In genomic region chr3:13610006-13610570, GRCh38 we compare ENCODE assay signal across 17 cellular contexts.
DNase-seq lines count a peak whose midpoint lies in the region; ATAC-seq and TF ChIP-seq lines count a peak whose summit lies in the region.
"Had no signal": no experiment of that assay in that cellular context is flagged by ENCODE, and none has a peak within 500 bp of the region (broad histone marks: within the 10 kb centered on the region; RNA-seq: fewer than 3 reads in every experiment).

No MANE protein-coding gene starts in this region.

- peaks cover 8 to 20% of the 10 kb centered on the region in 2 donors for H3K27me3 Mint-ChIP-seq in natural killer cell treated with Interleukin-12 subunit alpha and Interleukin-12 subunit beta and Interleukin-15 and Interleukin-18, amount 100 ng/mL, for 72 hours

- H3K4me1 ChIP-seq in HEK293 (ENCODE audit: control insufficient read depth, insufficient read depth, low read length) = no peaks in the 10 kb centered on the region
- H3K4me1 ChIP-seq: HAP-1 had no signal

- no peak overlapping the region for H3K4me3 Mint-ChIP-seq in natural killer cell treated with Interleukin-12 subunit alpha and Interleukin-12 subunit beta and Interleukin-15 and Interleukin-18, amount 100 ng/mL, for 72 hours
- H3K4me3 Mint-ChIP-seq: B cell; CD8-positive, alpha-beta T cell had no signal

- CTCF ChIA-PET in HEK293 (lab: Yijun Ruan, JAX) (interaction anchor here (0.6 kb wide), 1 partner anchor 40 kb away, joined by 3 read pairs; no protein-coding TSS in a partner anchor), RWPE1 (lab: Yijun Ruan, JAX) (interaction anchor here (0.7 kb wide), 1 partner anchor 593 kb away, joined by 3 read pairs; no protein-coding TSS in a partner anchor)

- TF ChIP-seq CTCF in HEK293 (tag by site-specific recombination; IDR thresholded peaks at IDR 0.05) (no peak), RWPE1 (conservative IDR thresholded peaks at IDR 0.05; ENCODE audit: low read depth) (no peak)

- ATAC-seq in natural killer cell treated with Interleukin-12 subunit alpha and Interleukin-12 subunit beta and Interleukin-15 and Interleukin-18, amount 100 ng/mL, for 72 hours = no peak
- ATAC-seq in GM21528 (IDR thresholded peaks at IDR 0.05; ENCODE audit: low FRiP score, unreplicated experiment) = no peak
- ATAC-seq: CD8-positive, alpha-beta T cell; GM12878 had no signal

- no peak overlapping the region for H3K4me3 ChIP-seq in HEK293 (ENCODE audit: low read depth, low read length)
- H3K4me3 ChIP-seq: BLaER1 treated with 17β-estradiol and CSF1 and Interleukin-3, amounts not matched to agents 10 nM and 100 nM; GM12878; HAP-1 had no signal

- no peak for DNase-seq in RWPE1 (ENCODE audit: low spot score)
- DNase-seq in natural killer cell treated with Interleukin-12 subunit alpha and Interleukin-12 subunit beta and Interleukin-15 and Interleukin-18, amount 100 ng/mL, for 72 hours (ENCODE audit: low spot score) = peak; percentile 46
- DNase-seq in posterior vena cava (ENCODE audit: low spot score) = peak; percentile 73
- no peak for DNase-seq in germinal center (ENCODE audit: low spot score)
- DNase-seq in COLO668 (lab: John Stamatoyannopoulos, UW; ENCODE audit: unreplicated experiment) = no peak
- DNase-seq: CD8-positive, alpha-beta T cell; COR-L47; DMS 273 treated with DMSO at 0.1 percent for 48 hours; DMS53; DND-41; EL had no signal

- no peaks in the 10 kb centered on the region for H3K9me3 ChIP-seq in HEK293 (ENCODE audit: control insufficient read depth, insufficient read depth, low read depth, low read length)
- H3K9me3 ChIP-seq: HAP-1 had no signal

- no peaks in the 10 kb centered on the region for H3K4me1 Mint-ChIP-seq in natural killer cell treated with Interleukin-12 subunit alpha and Interleukin-12 subunit beta and Interleukin-15 and Interleukin-18, amount 100 ng/mL, for 72 hours (ENCODE audit: low read depth in 2 of 2)
- H3K4me1 Mint-ChIP-seq: B cell had no signal

- no peaks in the 10 kb centered on the region for H3K36me3 ChIP-seq in HEK293 (ENCODE audit: control insufficient read depth in 2 of 2, insufficient read depth in 1 of 2, low read length in 2 of 2)
- H3K36me3 ChIP-seq: BLaER1 treated with 17β-estradiol and CSF1 and Interleukin-3, amounts not matched to agents 10 nM and 100 nM; HAP-1 had no signal

- H3K27ac ChIP-seq in HEK293 (ENCODE audit: extremely low read depth, low read depth, low read length) (no peak overlapping the region), RWPE1 (0 out of 2 replicates have a peak overlapping the region, but pooled peaks have one; percentile 6)
- H3K27ac ChIP-seq: BLaER1 treated with 17β-estradiol and CSF1 and Interleukin-3, amounts not matched to agents 10 nM and 100 nM had no signal

- peak overlapping the region in 1 of 2 donors; percentile 53 for H3K27ac Mint-ChIP-seq in natural killer cell treated with Interleukin-12 subunit alpha and Interleukin-12 subunit beta and Interleukin-15 and Interleukin-18, amount 100 ng/mL, for 72 hours
- H3K27ac Mint-ChIP-seq: B cell; CD8-positive, alpha-beta T cell had no signal

- POLR2A ChIA-PET in HEK293 (lab: Yijun Ruan, JAX) (interaction anchor here (0.8 kb wide), 1 partner anchor 35 kb away, joined by 4 read pairs; no protein-coding TSS in a partner anchor), RWPE1 (lab: Yijun Ruan, JAX; ENCODE audit: low non-redundant PET) (no interaction called here)

- H3K36me3 Mint-ChIP-seq in natural killer cell treated with Interleukin-12 subunit alpha and Interleukin-12 subunit beta and Interleukin-15 and Interleukin-18, amount 100 ng/mL, for 72 hours = no peaks in the 10 kb centered on the region

- peaks cover 4% of the 10 kb centered on the region for H3K9me3 Mint-ChIP-seq in natural killer cell treated with Interleukin-12 subunit alpha and Interleukin-12 subunit beta and Interleukin-15 and Interleukin-18, amount 100 ng/mL, for 72 hours
- H3K9me3 Mint-ChIP-seq: CD8-positive, alpha-beta T cell had no signal

- intact Hi-C loops in posterior vena cava (cut with DNase I) = no loop called here

TF ChIP-seq in HEK293, 187 proteins besides CTCF, POLR2A, EP300 and RAD21:
- TF ChIP-seq ZNF623 (tag by site-specific recombination; IDR thresholded peaks at IDR 0.05) (peak; percentile 94), IKZF3 (tag by site-specific recombination; IDR thresholded peaks at IDR 0.05) (no peak), ZNF707 (tag by site-specific recombination; IDR thresholded peaks at IDR 0.05) (no peak), PBX3 (CRISPR knock-in tag; IDR thresholded peaks at IDR 0.05) (no peak)

Comparison
In these comparisons a context has a peak if more than half of its experiments do, and no peak if none do; other contexts are left out.
1. DNase-seq: peak in natural killer cell treated with Interleukin-12 subunit alpha and Interleukin-12 subunit beta and Interleukin-15 and Interleukin-18, amount 100 ng/mL, for 72 hours (single experiment) and posterior vena cava (single experiment); none in RWPE1 (single experiment), germinal center (single experiment) and COLO668 (single experiment).